ENCODE assay signal across 8 cellular contexts in genomic region chr19:41521860-41522555, GRCh38. TPM values are rescaled to one million over a fixed set of nuclear protein-coding genes. Genes with fewer than 3 reads are reported as not detected.
DNase-seq lines count a peak whose midpoint lies in the region; ATAC-seq and TF ChIP-seq lines count a peak whose summit lies in the region.

No MANE protein-coding gene starts in this region.

- H3K4me1 Mint-ChIP-seq in immature natural killer cell, result peaks cover 19 to 31% of the 10 kb centered on the region in 2 donors
- H3K4me1 Mint-ChIP-seq in mesothelial cell of epicardium, result no peaks in the 10 kb centered on the region

- H3K9me3 Mint-ChIP-seq in immature natural killer cell, result no peaks in the 10 kb centered on the region
- peaks cover 73% of the 10 kb centered on the region for H3K9me3 Mint-ChIP-seq in mesothelial cell of epicardium

- H3K27me3 Mint-ChIP-seq in immature natural killer cell (ENCODE audit: low read depth in 3 of 3), result peaks cover 0 to 15% (median 8%) of the 10 kb centered on the region in 3 donors
- H3K27me3 Mint-ChIP-seq in mesothelial cell of epicardium (ENCODE audit: low read depth), result no peaks in the 10 kb centered on the region

- H3K4me3 Mint-ChIP-seq in immature natural killer cell (peak overlapping the region; percentile 86 to 94 (median 88)), mesothelial cell of epicardium (no peak overlapping the region)

- ATAC-seq in upper lobe of left lung (ENCODE audit: low FRiP score in 2 of 2) (peak in 1 of 2 donors; percentile 71), HG03095 (IDR thresholded peaks at IDR 0.05; ENCODE audit: unreplicated experiment) (no peak)

- TF ChIP-seq POLR2A in upper lobe of left lung (IDR thresholded peaks at IDR 0.05), result no peak

- H3K36me3 Mint-ChIP-seq in immature natural killer cell, result no peaks in the 10 kb centered on the region
- H3K36me3 Mint-ChIP-seq in mesothelial cell of epicardium, result no peaks in the 10 kb centered on the region

- peak overlapping the region; percentile 44 for H3K4me3 ChIP-seq in GM06990 (replicated peaks; ENCODE audit: low read depth, low read length)
- peak overlapping the region; percentile 48 for H3K4me3 ChIP-seq in HUES48 (ENCODE audit: low read depth, low read length)
- peak overlapping the region in 3 of 4 donors; percentile 34 to 49 (median 41) for H3K4me3 ChIP-seq in upper lobe of left lung

- H3K4me1 ChIP-seq in HUES48 (ENCODE audit: control insufficient read depth, insufficient read depth, low read length) (no peaks in the 10 kb centered on the region), upper lobe of left lung (peaks cover 6 to 16% (median 12%) of the 10 kb centered on the region in 4 donors)

- H3K27ac ChIP-seq in HUES48 (ENCODE audit: low read depth, low read length) (no peak overlapping the region), upper lobe of left lung (peak overlapping the region; percentile 70 to 87 (median 78))

- no peak for TF ChIP-seq EP300 in upper lobe of left lung (IDR thresholded peaks at IDR 0.05)

- H3K9ac ChIP-seq in HUES48 (ENCODE audit: low read depth, low read length), result no peak overlapping the region

- TF ChIP-seq CTCF in GM06990 (IDR thresholded peaks at IDR 0.05; ENCODE audit: insufficient read depth, low read length, poor library complexity, severe bottlenecking) (no peak), upper lobe of left lung (IDR thresholded peaks at IDR 0.05) (peak in 1 of 6 experiments; percentile 10), mesothelial cell of epicardium (IDR thresholded peaks at IDR 0.05; ENCODE audit: unreplicated experiment) (no peak)

- no peaks in the 10 kb centered on the region for H3K27me3 ChIP-seq in GM06990 (replicated peaks; ENCODE audit: control insufficient read depth, insufficient read depth, low read length)
- peaks cover 71% of the 10 kb centered on the region for H3K27me3 ChIP-seq in HUES48 (ENCODE audit: control insufficient read depth, insufficient read depth, low read length)
- peaks cover 0 to 6% (median 2%) of the 10 kb centered on the region in 4 donors for H3K27me3 ChIP-seq in upper lobe of left lung

- DNase-seq in GM06990 (ENCODE audit: extremely low read depth, insufficient read length) (peak; percentile 62), immature natural killer cell (peak; percentile 55 to 59 (median 56)), upper lobe of left lung (peak in 1 of 2 donors; percentile 90), mesothelial cell of epicardium (ENCODE audit: low spot score in 2 of 2, unreplicated experiment in 2 of 2) (no peak), mesenteric fat pad (ENCODE audit: low spot score) (no peak)
- peak; percentile 18 for DNase-seq in activated T-helper 9 cell treated with anti-CD3 and anti-CD28 coated beads, Interleukin-2, amount 50 U/mL, for 16 hours (ENCODE audit: low read depth)

- H3K36me3 ChIP-seq in GM06990 (ENCODE audit: control insufficient read depth, insufficient read depth, low read length) (no peaks in the 10 kb centered on the region), HUES48 (ENCODE audit: control insufficient read depth, insufficient read depth, low read length) (no peaks in the 10 kb centered on the region), upper lobe of left lung (no peaks in the 10 kb centered on the region)

- WGBS in upper lobe of left lung, 2 donors, result 2 to 6% methylated on average over 20 to 41 of the region's 58 CpGs

- H3K9me3 ChIP-seq in HUES48 (ENCODE audit: control insufficient read depth, insufficient read depth, low read length) (no peaks in the 10 kb centered on the region), upper lobe of left lung (no peaks in the 10 kb centered on the region)

- H3K27ac Mint-ChIP-seq in immature natural killer cell (peak overlapping the region; percentile 76 to 95 (median 92)), mesothelial cell of epicardium (no peak overlapping the region)

RNA-seq across cellular contexts. Expression of gene CEACAM21, which starts 54.0 kb away (rescaled TPM):
- 10 to 100 TPM; 16.0 to 44.9 (median 43.7) TPM for polyA plus RNA-seq in immature natural killer cell
- total RNA-seq in upper lobe of left lung (10 to 100 TPM in 4 of 6 donors, 1 to 10 TPM in 2; 2.3 to 22.4 (median 16.3) TPM), mesothelial cell of epicardium (not detected in 3 replicates), mesenteric fat pad (2.1 TPM)

Comparison
In these comparisons a context has a peak if more than half of its experiments do, and no peak if none do; other contexts are left out.
1. DNase-seq: peak in GM06990 (single experiment), activated T-helper 9 cell treated with anti-CD3 and anti-CD28 coated beads, Interleukin-2, amount 50 U/mL, for 16 hours (single experiment) and immature natural killer cell (3 of 3); none in mesothelial cell of epicardium (0 of 2) and mesenteric fat pad (single experiment).
2. Peak in every context shown above with its lines, with median percentiles within 50 percentile points of each other: H3K4me3 ChIP-seq.